In genomic region chr10:132648871-132649528, GRCh38 we compare ENCODE assay signal across 22 cellular contexts.
A peak's percentile ranks its signal among the peaks of the same experiment; 100 is the strongest.
DNase-seq lines count a peak whose midpoint lies in the region; ATAC-seq, FAIRE-seq and TF ChIP-seq lines count a peak whose summit lies in the region.
"Had no signal": no experiment of that assay in that cellular context is flagged by ENCODE, and none has a peak within 500 bp of the region (broad histone marks: within the 10 kb centered on the region; RNA-seq: fewer than 3 reads in every experiment).

No MANE protein-coding gene starts in this region.

- no peaks in the 10 kb centered on the region for H3K36me3 ChIP-seq in HAP-1 (replicated peaks)
- H3K36me3 ChIP-seq in lower lobe of right lung = peaks cover 24% of the 10 kb centered on the region
- peaks cover 0 to 30% (median 11%) of the 10 kb centered on the region in 4 donors for H3K36me3 ChIP-seq in sigmoid colon

- no peak for TF ChIP-seq EP300 in sigmoid colon (IDR thresholded peaks at IDR 0.05)

- TF ChIP-seq CTCF in lower lobe of right lung (IDR thresholded peaks at IDR 0.05) = no peak
- no peak for TF ChIP-seq CTCF in sigmoid colon (IDR thresholded peaks at IDR 0.05)

- WGBS in sigmoid colon, 2 donors = 93% methylated on average over 20 of the region's 20 CpGs

- ATAC-seq in lower lobe of right lung = no peak
- no peak for ATAC-seq in HG03108 (IDR thresholded peaks at IDR 0.05; ENCODE audit: unreplicated experiment)
- ATAC-seq in HG03280 (IDR thresholded peaks at IDR 0.05; ENCODE audit: unreplicated experiment) = no peak
- ATAC-seq: GM12878, K562 had no signal

- H3K9me3 ChIP-seq in HAP-1 (no peaks in the 10 kb centered on the region), lower lobe of right lung (no peaks in the 10 kb centered on the region), sigmoid colon (no peaks in the 10 kb centered on the region)
- H3K9me3 ChIP-seq: BLaER1, SJSA1 had no signal

- intact Hi-C loops in lower lobe of right lung (cut with DNase I) = no loop called here
- intact Hi-C loops in sigmoid colon (cut with DNase I) = no loop called here
- intact Hi-C loops in cardiac septum (cut with DNase I) = no loop called here

- H3K4me3 ChIP-seq in HAP-1 (no peak overlapping the region), lower lobe of right lung (no peak overlapping the region), sigmoid colon (no peak overlapping the region)
- H3K4me3 ChIP-seq: BLaER1, GM12878, GM23248, K562, PC-9, SJSA1 had no signal

- H3K27me3 ChIP-seq in HAP-1 (ENCODE audit: low read depth) = no peaks in the 10 kb centered on the region
- H3K27me3 ChIP-seq in lower lobe of right lung (ENCODE audit: low read depth) = no peaks in the 10 kb centered on the region
- no peaks in the 10 kb centered on the region for H3K27me3 ChIP-seq in sigmoid colon
- H3K27me3 ChIP-seq: BLaER1 had no signal

- peaks cover 20% of the 10 kb centered on the region for H3K4me1 ChIP-seq in HAP-1
- H3K4me1 ChIP-seq in lower lobe of right lung = no peaks in the 10 kb centered on the region
- peaks cover 0 to 22% (median 20%) of the 10 kb centered on the region in 4 donors for H3K4me1 ChIP-seq in sigmoid colon
- H3K4me1 ChIP-seq: SJSA1 had no signal

- no peak for TF ChIP-seq POLR2A in sigmoid colon (IDR thresholded peaks at IDR 0.05)

- H3K27ac ChIP-seq in cingulate gyrus (ENCODE audit: low read depth, low read length) = peak overlapping the region; percentile 97
- H3K27ac ChIP-seq in lower lobe of right lung = no peak overlapping the region
- H3K27ac ChIP-seq in sigmoid colon = no peak overlapping the region
- H3K27ac ChIP-seq: BLaER1, GM23248, PC-9, SJSA1 had no signal

- no peak for FAIRE-seq in RCC 7860 (lab: Jason Lieb, UNC)
- FAIRE-seq: D721Med, GM12878, GM18507, K562 had no signal

- in situ Hi-C loops in HAP-1 (cut with MboI; ENCODE audit: low sequenced_read_pairs) = loop anchor here (5.0 to 25.0 kb wide), 2 partner anchors 257 to 437 kb away; no protein-coding TSS in a partner anchor

- peak; percentile 29 to 54 for DNase-seq in HAP-1 (ENCODE audit: low spot score in 2 of 2)
- peak; percentile 2 for DNase-seq in lower lobe of right lung
- DNase-seq in sigmoid colon = peak; percentile 48
- no peak for DNase-seq in RCC 7860 (ENCODE audit: low spot score)
- no peak for DNase-seq in cardiac septum (ENCODE audit: low spot score)
- DNase-seq: 8988T; CD8-positive, alpha-beta memory T cell; DMS79; GM23248; NCI-H1436 treated with DMSO at 0.1 percent for 48 hours; NCI-H2029 treated with DMSO at 0.1 percent for 48 hours; NCI-H510A; PC-9 had no signal

Comparison
In these comparisons a context has a peak if more than half of its experiments do, and no peak if none do; other contexts are left out.
1. DNase-seq: peak in HAP-1 (2 of 2), lower lobe of right lung (single experiment) and sigmoid colon (single experiment); none in RCC 7860 (single experiment) and cardiac septum (single experiment).